8 cellular contexts compared by ENCODE assay signal in the genomic region with DNA sequence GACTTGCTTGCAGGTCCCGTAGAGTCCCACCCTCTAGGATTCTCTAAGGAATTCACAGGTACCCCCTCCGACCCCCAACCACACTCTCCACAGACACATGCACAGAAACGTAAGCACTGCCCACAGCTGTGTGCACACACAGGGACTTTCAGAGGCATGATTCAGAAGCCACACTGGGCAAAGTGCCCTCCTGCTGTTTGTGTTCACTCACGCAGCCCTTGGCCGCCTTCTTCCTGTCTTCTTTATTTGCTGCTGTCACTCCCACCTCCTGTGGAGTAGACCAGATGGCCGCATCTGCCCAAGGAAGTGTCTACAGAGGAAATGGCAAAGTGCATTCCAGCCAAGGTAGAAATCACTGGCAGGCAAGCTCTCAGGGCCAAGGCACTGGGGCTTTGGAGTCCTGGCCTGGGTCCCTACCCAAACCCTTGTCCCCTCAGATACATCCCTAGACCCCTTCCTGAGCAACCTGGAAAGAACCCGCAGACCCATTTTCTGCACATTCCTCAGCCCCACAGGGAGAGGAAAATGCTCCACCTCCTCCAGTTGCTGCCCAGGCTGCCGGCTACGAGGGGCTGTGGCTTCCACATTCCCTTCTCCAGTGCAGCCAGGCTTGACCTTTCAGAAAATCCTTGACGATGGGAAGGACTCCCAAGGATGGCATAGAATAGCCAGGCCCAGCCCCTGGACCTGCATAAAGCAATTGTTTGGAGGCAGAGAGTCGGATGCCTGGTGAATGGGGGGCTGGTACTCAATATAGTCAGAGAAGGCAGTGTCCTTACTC. TPM values are rescaled to one million over a fixed set of nuclear protein-coding genes. Genes with fewer than 3 reads are reported as not detected.
DNase-seq lines count a peak whose midpoint lies in the region; ATAC-seq and TF ChIP-seq lines count a peak whose summit lies in the region.

No MANE protein-coding gene starts in this region.

- peaks cover 3% of the 10 kb centered on the region for H3K27me3 Mint-ChIP-seq in activated CD4-positive, alpha-beta T cell treated with anti-CD3 and anti-CD28 coated beads for 36 hours
- H3K27me3 Mint-ChIP-seq in nephron progenitor cell (ENCODE audit: low read depth, poor library complexity) = peaks cover 17% of the 10 kb centered on the region

- H3K4me1 ChIP-seq in OCI-LY3 (ENCODE audit: low read length) = peaks cover 56% of the 10 kb centered on the region

- POLR2A ChIA-PET in activated CD4-positive, alpha-beta T cell treated with anti-CD3 and anti-CD28 coated beads for 36 hours (lab: Charles Lee) = no interaction called here

- peak; percentile 81 for ATAC-seq in activated CD4-positive, alpha-beta T cell treated with anti-CD3 and anti-CD28 coated beads for 36 hours
- peak; percentile 48 for ATAC-seq in HG03196 (IDR thresholded peaks at IDR 0.05; ENCODE audit: unreplicated experiment)
- no peak for ATAC-seq in HG02840 (IDR thresholded peaks at IDR 0.05; ENCODE audit: low FRiP score, unreplicated experiment)

- no peaks in the 10 kb centered on the region for H3K9me3 ChIP-seq in OCI-LY3 (ENCODE audit: insufficient read depth, low read length)

- no peak overlapping the region for H3K27ac Mint-ChIP-seq in activated CD4-positive, alpha-beta T cell treated with anti-CD3 and anti-CD28 coated beads for 36 hours
- H3K27ac Mint-ChIP-seq in nephron progenitor cell = peak overlapping the region; percentile 21

- no peak overlapping the region for H2AFZ ChIP-seq in OCI-LY3 (ENCODE audit: low read depth, low read length)

- intact Hi-C loops in activated CD4-positive, alpha-beta T cell treated with anti-CD3 and anti-CD28 coated beads for 36 hours (cut with DNase I, micrococcal nuclease) = loop anchor here in 1 of 2 experiments (10.0 kb wide), 1 partner anchor 374 kb away; no protein-coding TSS in a partner anchor

- H3K9me3 Mint-ChIP-seq in activated CD4-positive, alpha-beta T cell treated with anti-CD3 and anti-CD28 coated beads for 36 hours (ENCODE audit: low read depth) = no peaks in the 10 kb centered on the region
- H3K9me3 Mint-ChIP-seq in nephron progenitor cell = no peaks in the 10 kb centered on the region

- no peaks in the 10 kb centered on the region for H3K36me3 Mint-ChIP-seq in activated CD4-positive, alpha-beta T cell treated with anti-CD3 and anti-CD28 coated beads for 36 hours (ENCODE audit: low read depth)
- H3K36me3 Mint-ChIP-seq in nephron progenitor cell (ENCODE audit: low read depth) = no peaks in the 10 kb centered on the region

- no peak overlapping the region for H3K4me3 Mint-ChIP-seq in activated CD4-positive, alpha-beta T cell treated with anti-CD3 and anti-CD28 coated beads for 36 hours
- peak overlapping the region; percentile 18 for H3K4me3 Mint-ChIP-seq in nephron progenitor cell

- DNase-seq in activated CD4-positive, alpha-beta T cell treated with anti-CD3 and anti-CD28 coated beads for 36 hours = peak; percentile 44
- DNase-seq in activated CD4-positive, alpha-beta T cell treated with anti-CD3 and anti-CD28 coated beads, Interleukin-2, amount 50 U/mL, for 4 hours = no peak
- DNase-seq in coronary artery (ENCODE audit: low spot score) = peak; percentile 67
- no peak for DNase-seq in nephron progenitor cell
- no peak for DNase-seq in NK-92 (lab: John Stamatoyannopoulos, UW; ENCODE audit: unreplicated experiment)

- peaks cover 34% of the 10 kb centered on the region for H3K27me3 ChIP-seq in OCI-LY3 (ENCODE audit: low read depth, low read length)

- H3K4me2 ChIP-seq in OCI-LY3 (ENCODE audit: low read length) = peak overlapping the region; percentile 50

- H3K4me1 Mint-ChIP-seq in activated CD4-positive, alpha-beta T cell treated with anti-CD3 and anti-CD28 coated beads for 36 hours = peaks cover 10% of the 10 kb centered on the region
- H3K4me1 Mint-ChIP-seq in nephron progenitor cell = peaks cover 34% of the 10 kb centered on the region

- H3K27ac ChIP-seq in OCI-LY3 (ENCODE audit: low read length) = no peak overlapping the region
- H3K27ac ChIP-seq in coronary artery = no peak overlapping the region

- no peaks in the 10 kb centered on the region for H4K20me1 ChIP-seq in OCI-LY3 (ENCODE audit: insufficient read depth, low read length)

- H3K36me3 ChIP-seq in OCI-LY3 (replicated peaks; ENCODE audit: low read depth, low read length) = no peaks in the 10 kb centered on the region

- H3K4me3 ChIP-seq in OCI-LY3 (ENCODE audit: low read length) (no peak overlapping the region), coronary artery (no peak overlapping the region)

- peak overlapping the region; percentile 0; the same call in 1 of the 2 replicates for H3K9ac ChIP-seq in OCI-LY3 (ENCODE audit: low read length)

- H3K79me2 ChIP-seq in OCI-LY3 (ENCODE audit: low read length) = no peaks in the 10 kb centered on the region

- CTCF ChIA-PET in activated CD4-positive, alpha-beta T cell treated with anti-CD3 and anti-CD28 coated beads for 36 hours (lab: Charles Lee) = interaction anchor here (0.7 kb wide), 1 partner anchor 470 kb away, joined by 4 read pairs; no protein-coding TSS in a partner anchor

- TF ChIP-seq CTCF in OCI-LY3 (IDR thresholded peaks at IDR 0.05; ENCODE audit: low read depth, low read length) (no peak), coronary artery (IDR thresholded peaks at IDR 0.05) (no peak), nephron progenitor cell (IDR thresholded peaks at IDR 0.05) (no peak)

RNA-seq across cellular contexts. Expression of a gene that starts 21.6 kb away (rescaled TPM):
- total RNA-seq in activated CD4-positive, alpha-beta T cell treated with anti-CD3 and anti-CD28 coated beads for 36 hours = 1 to 10 TPM; 7.7 to 9.6 TPM

RNA-seq across cellular contexts. Expression of a gene that starts 49.7 kb away (rescaled TPM):
- 1 to 10 TPM; 3.9 to 5.1 TPM for total RNA-seq in activated CD4-positive, alpha-beta T cell treated with anti-CD3 and anti-CD28 coated beads for 36 hours

Comparison
In these comparisons a context has a peak if more than half of its experiments do, and no peak if none do; other contexts are left out.
1. DNase-seq: peak in activated CD4-positive, alpha-beta T cell treated with anti-CD3 and anti-CD28 coated beads for 36 hours (single experiment) and coronary artery (single experiment); none in activated CD4-positive, alpha-beta T cell treated with anti-CD3 and anti-CD28 coated beads, Interleukin-2, amount 50 U/mL, for 4 hours (0 of 2), nephron progenitor cell (single experiment) and NK-92 (single experiment).